7 cellular contexts compared by ENCODE assay signal in genomic region chr4:143975527-143975926, GRCh38. TPM values are rescaled to one million over a fixed set of nuclear protein-coding genes. Genes with fewer than 3 reads are reported as not detected.
"Had no signal": no experiment of that assay in that cellular context is flagged by ENCODE, and none has a peak within 500 bp of the region (broad histone marks: within the 10 kb centered on the region; RNA-seq: fewer than 3 reads in every experiment).

No MANE protein-coding gene starts in this region.

RNA-seq across cellular contexts. Expression of gene GYPB, which starts 43.7 kb away (rescaled TPM):
- total RNA-seq: HepG2, HT1080, IMR-90, MCF 10A, OCI-LY7, Right ventricle myocardium superior, SJSA1 had no signal
- polyA plus RNA-seq: HepG2, IMR-90 had no signal
